ENCODE assay signal across 8 cellular contexts in genomic region chr18:37400832-37401231, GRCh38.
"Had no signal": no experiment of that assay in that cellular context is flagged by ENCODE, and none has a peak within 500 bp of the region (broad histone marks: within the 10 kb centered on the region; RNA-seq: fewer than 3 reads in every experiment).

No MANE protein-coding gene starts in this region.

- ATAC-seq: HCT116, K562 had no signal

- H3K9me3 ChIP-seq: HAP-1 had no signal

- H3K9ac ChIP-seq: GM23248 had no signal

- H3K4me3 ChIP-seq: GM23248, HAP-1, K562 had no signal

- DNase-seq: GM23248, GOT3, H7, HFFc6, IMR-90 had no signal

- H2AFZ ChIP-seq: GM23248 had no signal

- H3K4me1 ChIP-seq: HAP-1 had no signal

- H3K27ac ChIP-seq: GM23248 had no signal

- H3K36me3 ChIP-seq: HAP-1 had no signal
